ENCODE assay signal across 23 cellular contexts in genomic region chr3:184572528-184573270, GRCh38.
"Had no signal": no experiment of that assay in that cellular context is flagged by ENCODE, and none has a peak within 500 bp of the region (broad histone marks: within the 10 kb centered on the region; RNA-seq: fewer than 3 reads in every experiment).

No MANE protein-coding gene starts in this region.

- H3K4me1 Mint-ChIP-seq: activated T-helper 17 cell treated with anti-CD3 and anti-CD28 coated beads, Interleukin-2, amount 50 U/mL, for 72 hours; central memory CD8-positive, alpha-beta T cell had no signal

- H3K27ac Mint-ChIP-seq: activated B cell treated with CpG ODN at 0.5 μM for 24 hours; activated CD8-positive, alpha-beta T cell treated with anti-CD3 and anti-CD28 coated beads for 36 hours; activated T-helper 17 cell treated with anti-CD3 and anti-CD28 coated beads, Interleukin-2, amount 50 U/mL, for 72 hours; naive thymus-derived CD4-positive, alpha-beta T cell had no signal

- DNase-seq: activated B cell treated with CpG ODN at 0.5 μM for 24 hours; activated CD4-positive, alpha-beta T cell treated with anti-CD3 and anti-CD28 coated beads, Interleukin-2, amount 50 U/mL, for 1 hour; activated CD8-positive, alpha-beta T cell treated with anti-CD3 and anti-CD28 coated beads for 36 hours; activated gamma-delta T cell treated with Interleukin-2 at 50 U/mL for 16 hours; activated naive CD4-positive, alpha-beta T cell treated with anti-CD3 and anti-CD28 coated beads, Interleukin-2, amount 50 U/mL, for 16 hours; activated T-cell treated with anti-CD3 and anti-CD28 coated beads, Interleukin-2, amount 50 U/mL, for 4 hours; amniotic stem cell; effector CD8-positive, alpha-beta T cell; esophagus squamous epithelium; foreskin melanocyte; left ventricle myocardium superior; midbrain; naive thymus-derived CD4-positive, alpha-beta T cell; stimulated activated CD4-positive, alpha-beta T cell treated with anti-CD3 and anti-CD28 coated beads, Interleukin-15, amount 100 ng/mL, for 24 hours; stimulated activated CD4-positive, alpha-beta T cell treated with anti-CD3 and anti-CD28 coated beads, Interleukin-2, amount 100 ng/mL, for 24 hours; stimulated activated naive CD4-positive, alpha-beta T cell treated with Interleukin-2 at 50 U/mL for 16 hours; T-helper 2 cell had no signal

- H3K4me3 Mint-ChIP-seq: activated B cell treated with CpG ODN at 0.5 μM for 24 hours; activated CD8-positive, alpha-beta T cell treated with anti-CD3 and anti-CD28 coated beads for 36 hours; activated T-cell treated with anti-CD3 and anti-CD28 coated beads, Interleukin-2, amount 50 U/mL, for 4 hours; activated T-helper 17 cell treated with anti-CD3 and anti-CD28 coated beads, Interleukin-2, amount 50 U/mL, for 72 hours; central memory CD8-positive, alpha-beta T cell; naive thymus-derived CD4-positive, alpha-beta T cell had no signal

- H3K27ac ChIP-seq: epithelial cell of prostate, esophagus squamous epithelium, tibial nerve had no signal

- H3K9me3 ChIP-seq: breast epithelium, esophagus squamous epithelium, tibial nerve had no signal

- H3K36me3 ChIP-seq: breast epithelium had no signal

- H3K4me3 ChIP-seq: breast epithelium, esophagus squamous epithelium, tibial nerve had no signal

- ATAC-seq: activated CD8-positive, alpha-beta T cell treated with anti-CD3 and anti-CD28 coated beads for 36 hours; activated T-cell treated with anti-CD3 and anti-CD28 coated beads, Interleukin-2, amount 50 U/mL, for 4 hours; activated T-helper 17 cell treated with anti-CD3 and anti-CD28 coated beads, Interleukin-2, amount 50 U/mL, for 72 hours; left ventricle myocardium superior; naive thymus-derived CD4-positive, alpha-beta T cell; right cardiac atrium had no signal

- H3K9me3 Mint-ChIP-seq: activated B cell treated with CpG ODN at 0.5 μM for 24 hours; activated CD8-positive, alpha-beta T cell treated with anti-CD3 and anti-CD28 coated beads for 36 hours; activated T-cell treated with anti-CD3 and anti-CD28 coated beads, Interleukin-2, amount 50 U/mL, for 4 hours; activated T-helper 17 cell treated with anti-CD3 and anti-CD28 coated beads, Interleukin-2, amount 50 U/mL, for 72 hours; central memory CD8-positive, alpha-beta T cell; naive thymus-derived CD4-positive, alpha-beta T cell had no signal

- H3K27me3 ChIP-seq: breast epithelium, tibial nerve had no signal
